ENCODE assay signal across 15 cellular contexts in the genomic region with DNA sequence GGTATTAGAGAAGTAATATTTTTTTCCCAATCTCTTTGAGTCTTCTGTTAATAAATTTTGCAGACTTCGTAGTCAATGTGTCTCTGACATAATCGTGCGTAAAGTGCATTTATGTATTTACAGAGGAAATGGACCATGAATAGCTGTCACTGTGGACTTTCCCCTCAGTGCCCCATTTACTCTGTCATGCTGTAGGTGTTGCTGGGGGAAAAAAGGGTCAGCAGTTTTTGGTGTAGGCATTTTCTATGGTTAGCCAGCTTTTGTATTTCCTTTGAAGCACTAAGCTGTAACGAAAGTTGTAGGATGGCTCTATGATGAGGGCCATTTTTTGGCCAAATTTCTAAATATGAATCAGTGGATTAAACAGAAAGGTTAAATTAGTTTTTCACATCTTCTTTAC.
DNase-seq lines count a peak whose midpoint lies in the region; ATAC-seq, FAIRE-seq and TF ChIP-seq lines count a peak whose summit lies in the region.
"Had no signal": no experiment of that assay in that cellular context is flagged by ENCODE, and none has a peak within 500 bp of the region (broad histone marks: within the 10 kb centered on the region; RNA-seq: fewer than 3 reads in every experiment).

No MANE protein-coding gene starts in this region.

- no peaks in the 10 kb centered on the region for H3K36me3 ChIP-seq in A673 (ENCODE audit: insufficient read depth, low read length, poor library complexity, severe bottlenecking)
- H3K36me3 ChIP-seq: neutrophil, SJCRH30 had no signal

- H3K9me3 ChIP-seq in A673 (ENCODE audit: low read depth, low read length, poor library complexity, severe bottlenecking), result no peaks in the 10 kb centered on the region
- H3K9me3 ChIP-seq: neutrophil, SJCRH30 had no signal

- POLR2A ChIA-PET in A673 (lab: Charles Lee; ENCODE audit: low non-redundant PET), result no interaction called here

- no peak overlapping the region for H3K27ac ChIP-seq in A673 (ENCODE audit: low read depth, low read length, poor library complexity, severe bottlenecking)
- H3K27ac ChIP-seq: HL-60, neutrophil, SJCRH30 had no signal

- DNase-seq in A673 (ENCODE audit: low spot score), result peak; percentile 2
- DNase-seq in NCI-H1092 treated with DMSO at 0.1 percent for 48 hours (lab: John Stamatoyannopoulos, UW), result peak; percentile 57
- DNase-seq in SHP77 (lab: John Stamatoyannopoulos, UW), result no peak
- DNase-seq in activated effector memory CD4-positive, alpha-beta T cell treated with Interleukin-2 at 50 U/mL for 16 hours, result no peak
- no peak for DNase-seq in activated CD4-positive, alpha-beta T cell treated with anti-CD3 and anti-CD28 coated beads, Interleukin-2, amount 50 U/mL, for 48 hours
- no peak for DNase-seq in HTR-8/SVneo (ENCODE audit: insufficient read length, low spot score)
- DNase-seq: activated CD4-positive, alpha-beta T cell treated with anti-CD3 and anti-CD28 coated beads for 4 hours; amniotic stem cell; NCI-H1694; SJCRH30 had no signal

- no TSS peak for BruUV-seq in A673 (replicated peaks; lab: Mats Ljungman, UMichigan)

- H3K4me1 ChIP-seq in A673 (ENCODE audit: insufficient read depth, low read length, poor library complexity, severe bottlenecking), result no peaks in the 10 kb centered on the region
- H3K4me1 ChIP-seq: SJCRH30 had no signal

- no peaks in the 10 kb centered on the region for H3K27me3 ChIP-seq in A673 (replicated peaks; ENCODE audit: insufficient read depth, low read depth, low read length, poor library complexity)
- H3K27me3 ChIP-seq: neutrophil, SJCRH30 had no signal

- CTCF ChIA-PET in A673 (lab: Charles Lee), result no interaction called here

- TF ChIP-seq CTCF in A673 (conservative IDR thresholded peaks at IDR 0.05; ENCODE audit: low read depth, low read length), result no peak

- no peak overlapping the region for H3K4me3 ChIP-seq in A673 (ENCODE audit: low read depth, low read length, poor library complexity, severe bottlenecking)
- H3K4me3 ChIP-seq: SJCRH30 had no signal

- intact Hi-C loops in A673 (cut with micrococcal nuclease; ENCODE audit: unreplicated experiment), result no loop called here

- no peak for FAIRE-seq in HTR-8/SVneo (lab: Jason Lieb, UNC)
- FAIRE-seq: endometrium had no signal

- peak; percentile 62 for ATAC-seq in GM19025 (IDR thresholded peaks at IDR 0.05; ENCODE audit: low read depth, unreplicated experiment)
- ATAC-seq in HG02763 (IDR thresholded peaks at IDR 0.05; ENCODE audit: unreplicated experiment), result peak; percentile 73

Comparison
In these comparisons a context has a peak if more than half of its experiments do, and no peak if none do; other contexts are left out.
1. DNase-seq: peak in A673 (single experiment) and NCI-H1092 treated with DMSO at 0.1 percent for 48 hours (single experiment); none in SHP77 (0 of 2), activated effector memory CD4-positive, alpha-beta T cell treated with Interleukin-2 at 50 U/mL for 16 hours (single experiment), activated CD4-positive, alpha-beta T cell treated with anti-CD3 and anti-CD28 coated beads, Interleukin-2, amount 50 U/mL, for 48 hours (0 of 2) and HTR-8/SVneo (single experiment).